In the genomic region with DNA sequence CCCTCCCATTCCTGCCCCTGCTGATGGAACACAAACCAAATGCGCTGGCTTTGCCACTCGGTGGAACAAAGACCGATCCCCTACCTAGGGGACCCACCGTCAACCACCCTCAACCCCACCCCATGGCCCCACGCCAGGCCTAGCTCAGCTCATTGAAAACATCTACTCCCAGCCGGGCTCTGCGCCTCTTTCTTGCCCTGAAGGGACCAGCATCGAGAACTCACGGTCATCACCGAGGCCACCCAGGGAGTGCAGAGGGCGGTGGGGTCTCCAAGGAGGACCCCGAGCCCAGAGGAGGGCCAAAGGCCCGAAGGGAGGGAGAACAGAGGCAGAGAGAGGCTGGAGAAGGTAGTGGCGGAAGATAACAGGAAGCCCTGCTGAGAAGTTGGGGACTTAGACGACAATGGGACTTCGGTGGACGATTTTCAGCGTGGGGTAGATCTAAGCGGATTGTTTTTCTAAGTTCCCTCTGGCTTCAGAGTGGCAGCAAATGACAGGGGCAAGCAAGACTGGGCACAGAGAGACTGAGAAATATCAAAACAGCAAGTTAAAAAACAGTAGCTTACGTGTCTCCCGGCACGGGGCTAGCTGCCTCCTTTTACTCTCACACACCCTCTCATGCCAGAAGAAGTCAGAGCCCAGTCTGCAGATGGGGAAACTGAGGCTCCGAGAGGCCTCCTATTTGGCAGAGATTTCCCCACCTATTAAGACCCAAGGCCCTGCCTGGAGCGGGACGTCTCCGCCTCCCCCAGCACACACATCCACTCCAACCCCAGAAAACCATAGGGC, we compare ENCODE assay signal across 9 cellular contexts. TPM values are rescaled to one million over a fixed set of nuclear protein-coding genes. Genes with fewer than 3 reads are reported as not detected.
DNase-seq lines count a peak whose midpoint lies in the region; ATAC-seq and TF ChIP-seq lines count a peak whose summit lies in the region.
"Had no signal": no experiment of that assay in that cellular context is flagged by ENCODE, and none has a peak within 500 bp of the region (broad histone marks: within the 10 kb centered on the region; RNA-seq: fewer than 3 reads in every experiment).

No MANE protein-coding gene starts in this region.

- H3K36me3 Mint-ChIP-seq in activated naive CD8-positive, alpha-beta T cell treated with anti-CD3 and anti-CD28 coated beads for 36 hours: peaks cover 12% of the 10 kb centered on the region

- peak overlapping the region; percentile 95 for H3K9ac ChIP-seq in ES-I3 (ENCODE audit: low read depth, low read length)

- H3K4me3 ChIP-seq in right atrium auricular region: peak overlapping the region; percentile 47 to 72

- DNase-seq in M059J (ENCODE audit: low read depth): peak; percentile 28
- DNase-seq in activated naive CD8-positive, alpha-beta T cell treated with anti-CD3 and anti-CD28 coated beads for 36 hours: peak; percentile 31
- no peak for DNase-seq in right atrium auricular region (ENCODE audit: low spot score)
- DNase-seq in sciatic nerve (ENCODE audit: low spot score): peak; percentile 83
- DNase-seq in central memory CD4-positive, alpha-beta T cell: no peak

- no peaks in the 10 kb centered on the region for H3K9me3 Mint-ChIP-seq in activated naive CD8-positive, alpha-beta T cell treated with anti-CD3 and anti-CD28 coated beads for 36 hours

- ATAC-seq in sciatic nerve: peak; percentile 4
- no peak for ATAC-seq in HG02852 (IDR thresholded peaks at IDR 0.05; ENCODE audit: unreplicated experiment)
- no peak for ATAC-seq in HG02885 (IDR thresholded peaks at IDR 0.05; ENCODE audit: poor library complexity, unreplicated experiment)

- peak overlapping the region; percentile 88 for H3K4me3 Mint-ChIP-seq in activated naive CD8-positive, alpha-beta T cell treated with anti-CD3 and anti-CD28 coated beads for 36 hours

- H3K36me3 ChIP-seq in ES-I3 (ENCODE audit: insufficient read depth, low read length) (no peaks in the 10 kb centered on the region), right atrium auricular region (no peaks in the 10 kb centered on the region)

- H3K27me3 Mint-ChIP-seq in activated naive CD8-positive, alpha-beta T cell treated with anti-CD3 and anti-CD28 coated beads for 36 hours: no peaks in the 10 kb centered on the region

- TF ChIP-seq CTCF in right atrium auricular region (IDR thresholded peaks at IDR 0.05): no peak

- H3K4me1 ChIP-seq in ES-I3 (ENCODE audit: insufficient read depth, low read length) (peaks cover 34% of the 10 kb centered on the region), right atrium auricular region (peaks cover 0 to 58% of the 10 kb centered on the region in 2 donors)

- H3K27me3 ChIP-seq in right atrium auricular region: no peaks in the 10 kb centered on the region

- peak overlapping the region; percentile 85 for H3K27ac Mint-ChIP-seq in activated naive CD8-positive, alpha-beta T cell treated with anti-CD3 and anti-CD28 coated beads for 36 hours

- H3K9me3 ChIP-seq in ES-I3 (ENCODE audit: control insufficient read depth, insufficient read depth, low read length) (no peaks in the 10 kb centered on the region), right atrium auricular region (no peaks in the 10 kb centered on the region)

- intact Hi-C loops in sciatic nerve (cut with DNase I): loop anchor here (10.0 kb wide), 1 partner anchor 1757 kb away; no protein-coding TSS in a partner anchor

- peaks cover 40% of the 10 kb centered on the region for H3K4me1 Mint-ChIP-seq in activated naive CD8-positive, alpha-beta T cell treated with anti-CD3 and anti-CD28 coated beads for 36 hours

- H3K27ac ChIP-seq in right atrium auricular region: peak overlapping the region; percentile 72 to 83

RNA-seq across cellular contexts. Expression of a gene that starts 1.1 kb away (rescaled TPM):
- total RNA-seq in M059J (2014; rRNA removed; shearing (Covaris generic)): 199 and 229 TPM in 2 replicates
- 10 to 100 TPM; 65.2 to 66.4 TPM for total RNA-seq in activated naive CD8-positive, alpha-beta T cell treated with anti-CD3 and anti-CD28 coated beads for 36 hours
- 10 to 100 TPM; 28.4 to 84.8 TPM for total RNA-seq in right atrium auricular region
- 118 TPM for total RNA-seq in sciatic nerve

RNA-seq across cellular contexts. Expression of a gene that starts 14.5 kb away (rescaled TPM):
- not detected in 2 replicates for total RNA-seq in M059J (2014; rRNA removed; shearing (Covaris generic))
- total RNA-seq in activated naive CD8-positive, alpha-beta T cell treated with anti-CD3 and anti-CD28 coated beads for 36 hours: not detected
- total RNA-seq in right atrium auricular region (not detected), sciatic nerve (not detected)
- total RNA-seq: T-helper 1 cell treated with Interleukin-12 subunit alpha and Interleukin-12 subunit beta and Interleukin-4 antibody, amounts not matched to agents 30 ng/mL and 1 ng/mL, for 36 hours had no signal

Comparison
In these comparisons a context has a peak if more than half of its experiments do, and no peak if none do; other contexts are left out.
1. DNase-seq: peak in M059J (single experiment), activated naive CD8-positive, alpha-beta T cell treated with anti-CD3 and anti-CD28 coated beads for 36 hours (single experiment) and sciatic nerve (single experiment); none in right atrium auricular region (single experiment) and central memory CD4-positive, alpha-beta T cell (single experiment).